ENCODE assay signal across 14 cellular contexts in genomic region chr3:182618981-182619591, GRCh38.
DNase-seq lines count a peak whose midpoint lies in the region; ATAC-seq, FAIRE-seq and TF ChIP-seq lines count a peak whose summit lies in the region.
"Had no signal": no experiment of that assay in that cellular context is flagged by ENCODE, and none has a peak within 500 bp of the region (broad histone marks: within the 10 kb centered on the region; RNA-seq: fewer than 3 reads in every experiment).

No MANE protein-coding gene starts in this region.

- no peak for FAIRE-seq in GM12878 (lab: Jason Lieb, UNC)
- FAIRE-seq: RCC 7860 had no signal

- no peaks in the 10 kb centered on the region; a peak in 1 of 4 replicates for H3K27me3 ChIP-seq in GM12878 (replicated peaks in 1 of 2; ENCODE audit: control insufficient read depth in 2 of 2, insufficient read depth in 2 of 2, low read length in 1 of 2)
- H3K27me3 ChIP-seq: transverse colon had no signal

- no TSS peak for BruUV-seq in GM12878 (replicated peaks; lab: Mats Ljungman, UMichigan)

- in situ Hi-C loops in GM12878 (cut with MboI) = loop anchor here (5.0 kb wide), 1 partner anchor 912 kb away; no protein-coding TSS in a partner anchor

- no peaks in the 10 kb centered on the region for H3K79me2 ChIP-seq in GM12878 (ENCODE audit: control insufficient read depth, insufficient read depth, low read length)

- SMC1A ChIA-PET in GM12878 (lab: Charles Lee; ENCODE audit: uncharacterized antibody, unreplicated experiment) = no interaction called here

- no peaks in the 10 kb centered on the region for H4K20me1 ChIP-seq in GM12878 (ENCODE audit: control insufficient read depth, insufficient read depth)

- CTCF ChIA-PET in GM12878 (lab: Yijun Ruan, JAX) = interaction anchor here (0.7 to 1.8 kb wide), 3 partner anchors 9 to 913 kb away, joined by 3 to 4 read pairs (median 3); no protein-coding TSS in a partner anchor

- TF ChIP-seq EP300 in GM12878 (IDR thresholded peaks at IDR 0.05; ENCODE audit: borderline replicate concordance in 1 of 2, control insufficient read depth in 1 of 2, low read depth in 2 of 2, low read length in 2 of 2) = no peak

- H3K9me3 ChIP-seq in GM12878 (replicated peaks; ENCODE audit: control insufficient read depth, insufficient read depth, low read length) = no peaks in the 10 kb centered on the region
- H3K9me3 ChIP-seq: transverse colon had no signal

- no peak overlapping the region for H2AFZ ChIP-seq in GM12878 (ENCODE audit: control insufficient read depth, low read depth, low read length)

- H3K4me3 ChIP-seq in GM12878 = no peak overlapping the region
- H3K4me3 ChIP-seq: transverse colon had no signal

- no peak overlapping the region for H3K9ac ChIP-seq in GM12878 (ENCODE audit: control insufficient read depth, insufficient read depth, low read length)

- TF ChIP-seq RAD21 in GM12878 (IDR thresholded peaks at IDR 0.05; ENCODE audit: insufficient read depth, low read depth, low read length) = no peak

- no peaks in the 10 kb centered on the region for H3K4me1 ChIP-seq in GM12878 (ENCODE audit: control insufficient read depth, insufficient read depth, low read length)

- RAD21 ChIA-PET in GM12878 (lab: Charles Lee; ENCODE audit: unreplicated experiment) = interaction anchor here (0.9 kb wide), 1 partner anchor 917 kb away, joined by 3 read pairs; no protein-coding TSS in a partner anchor

- intact Hi-C loops in GM12878 (cut with micrococcal nuclease; ENCODE audit: unreplicated experiment) = loop anchor here (1.0 to 10.0 kb wide), 3 partner anchors 64 to 910 kb away; no protein-coding TSS in a partner anchor

- H3K36me3 ChIP-seq in GM12878 (ENCODE audit: control insufficient read depth in 2 of 2, insufficient read depth in 2 of 2, low read length in 1 of 2) = no peaks in the 10 kb centered on the region
- H3K36me3 ChIP-seq: transverse colon had no signal

- H3K4me2 ChIP-seq in GM12878 (ENCODE audit: control insufficient read depth, insufficient read depth) = no peak overlapping the region

- ATAC-seq in GM12878 (peak; percentile 44; the same call in 2 of the 3 replicates), GM18907 (IDR thresholded peaks at IDR 0.05; ENCODE audit: unreplicated experiment) (no peak)
- ATAC-seq: activated T-cell treated with anti-CD3 and anti-CD28 coated beads, Interleukin-2, amount 50 U/mL, for 4 hours had no signal

- DNase-seq in DMS153 (lab: John Stamatoyannopoulos, UW) (peak; percentile 75), DMS153 treated with DMSO at 0.1 percent for 48 hours (lab: John Stamatoyannopoulos, UW; ENCODE audit: unreplicated experiment) (no peak), NCI-H2196 treated with DMSO at 0.1 percent for 48 hours (lab: John Stamatoyannopoulos, UW; ENCODE audit: unreplicated experiment) (peak; percentile 51), GM12878 (ENCODE audit: low read depth, low spot score) (no peak), non-pigmented ciliary epithelial cell (ENCODE audit: low read depth) (peak; percentile 46), cerebellar nuclear complex (lab: John Stamatoyannopoulos, UW) (no peak)
- no peak for DNase-seq in activated naive CD4-positive, alpha-beta T cell treated with anti-CD3 and anti-CD28 coated beads, Interleukin-2, amount 50 U/mL, for 16 hours
- DNase-seq: activated T-cell treated with anti-CD3 and anti-CD28 coated beads, Interleukin-2, amount 50 U/mL, for 4 hours; foreskin melanocyte; transverse colon had no signal

- POLR2A ChIA-PET in GM12878 (lab: Charles Lee) = no interaction called here

- WGBS in GM12878 (ENCODE audit: insufficient coverage, insufficient replicate concordance, low lambda C conversion rate, missing lambda C conversion rate) = 6% methylated on average over 9 of the region's 9 CpGs

- no peak for TF ChIP-seq POLR2A in GM12878 (IDR thresholded peaks at IDR 0.05; ENCODE audit: low read depth, low read length)

- H3K27ac ChIP-seq in GM12878 (ENCODE audit: control insufficient read depth, insufficient read depth) = no peak overlapping the region
- H3K27ac ChIP-seq: 22Rv1, transverse colon, VCaP had no signal

- TF ChIP-seq CTCF in GM12878 (IDR thresholded peaks at IDR 0.05 in 2 of 3, conservative IDR thresholded peaks at IDR 0.05 in 1 of 3; ENCODE audit: control insufficient read depth in 2 of 3, extremely low read depth in 1 of 3, insufficient read depth in 1 of 3, low read depth in 3 of 3, low read length in 3 of 3) = no peak

TF ChIP-seq in GM12878, 131 proteins besides CTCF, POLR2A, EP300 and RAD21:
- no peak for TF ChIP-seq TAF1 (IDR thresholded peaks at IDR 0.05; ENCODE audit: borderline replicate concordance, low read depth, low read length)

Comparison
In these comparisons a context has a peak if more than half of its experiments do, and no peak if none do; other contexts are left out.
1. DNase-seq: peak in DMS153 (single experiment), NCI-H2196 treated with DMSO at 0.1 percent for 48 hours (single experiment) and non-pigmented ciliary epithelial cell (single experiment); none in DMS153 treated with DMSO at 0.1 percent for 48 hours (single experiment), GM12878 (single experiment), activated naive CD4-positive, alpha-beta T cell treated with anti-CD3 and anti-CD28 coated beads, Interleukin-2, amount 50 U/mL, for 16 hours (single experiment) and cerebellar nuclear complex (0 of 2).